Comparison of ENCODE assay signal across 24 cellular contexts in the genomic region with DNA sequence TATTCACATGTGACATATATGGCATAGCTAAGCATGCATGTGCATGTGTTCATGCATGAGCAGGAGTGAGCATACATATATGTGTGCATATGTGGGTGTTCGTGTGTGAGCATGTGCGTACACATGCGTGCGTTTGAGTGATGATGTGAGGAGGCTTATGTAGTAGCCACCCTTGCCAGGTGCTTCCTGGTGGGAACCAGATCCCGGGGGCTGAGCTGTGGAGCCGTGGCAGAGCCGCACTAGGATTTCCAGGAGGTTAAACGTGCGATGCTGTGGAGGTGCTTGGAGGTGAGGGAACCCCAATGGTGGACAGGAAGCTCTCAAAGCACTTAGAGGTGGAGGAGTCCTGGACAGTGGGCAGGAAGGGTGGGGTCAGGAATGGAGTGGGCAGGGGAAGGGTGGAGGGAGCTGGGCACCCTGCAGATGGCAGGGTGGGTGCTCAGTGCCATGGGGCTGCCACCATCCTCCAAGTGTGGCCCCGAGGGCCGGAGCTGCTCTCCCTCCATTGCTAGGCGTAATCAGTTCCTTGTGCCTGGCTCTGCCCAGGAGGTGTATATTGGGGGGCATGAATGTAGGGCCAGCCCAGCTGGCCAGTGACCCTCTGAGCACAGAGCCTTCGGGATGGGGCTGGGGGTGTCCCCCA. TPM values are rescaled to one million over a fixed set of nuclear protein-coding genes. Genes with fewer than 3 reads are reported as not detected.
DNase-seq lines count a peak whose midpoint lies in the region; ATAC-seq, FAIRE-seq and TF ChIP-seq lines count a peak whose summit lies in the region.
"Had no signal": no experiment of that assay in that cellular context is flagged by ENCODE, and none has a peak within 500 bp of the region (broad histone marks: within the 10 kb centered on the region; RNA-seq: fewer than 3 reads in every experiment).

No MANE protein-coding gene starts in this region.

- H3K27me3 ChIP-seq in mammary epithelial cell (ENCODE audit: insufficient read depth, low read length) (no peaks in the 10 kb centered on the region), breast epithelium (no peaks in the 10 kb centered on the region), esophagus (ENCODE audit: control insufficient read depth in 1 of 2, insufficient read depth in 2 of 2, low read length in 2 of 2) (no peaks in the 10 kb centered on the region), upper lobe of right lung (no peaks in the 10 kb centered on the region)
- H3K27me3 ChIP-seq: adrenal gland, tibial nerve had no signal

- no peak overlapping the region for H3K9ac ChIP-seq in mammary epithelial cell (ENCODE audit: insufficient read depth, low read length)

- H3K4me1 Mint-ChIP-seq in nephron = peaks cover 35% of the 10 kb centered on the region
- H3K4me1 Mint-ChIP-seq: activated CD4-positive, alpha-beta memory T cell treated with anti-CD3 and anti-CD28 coated beads, Interleukin-2, amount 10 ng/mL, durations not matched to agents 7 days and 5 days had no signal

- H3K27ac Mint-ChIP-seq in nephron = peak overlapping the region; percentile 18 to 70 (median 70)
- H3K27ac Mint-ChIP-seq: activated CD4-positive, alpha-beta memory T cell treated with anti-CD3 and anti-CD28 coated beads, Interleukin-2, amount 10 ng/mL, durations not matched to agents 7 days and 5 days; dendritic cell treated with granulocyte-macrophage colony-stimulating factor and Interleukin-4, amounts not matched to agents 40 ng/mL and 50 ng/mL, for 4 days had no signal

- no TSS peak for BruUV-seq in mammary epithelial cell (replicated peaks; lab: Mats Ljungman, UMichigan)

- no peaks in the 10 kb centered on the region for H3K9me3 Mint-ChIP-seq in nephron
- H3K9me3 Mint-ChIP-seq: dendritic cell treated with granulocyte-macrophage colony-stimulating factor and Interleukin-4, amounts not matched to agents 40 ng/mL and 50 ng/mL, for 4 days; naive thymus-derived CD8-positive, alpha-beta T cell had no signal

- no peak overlapping the region for H3K4me3 Mint-ChIP-seq in nephron
- H3K4me3 Mint-ChIP-seq: activated CD4-positive, alpha-beta memory T cell treated with anti-CD3 and anti-CD28 coated beads, Interleukin-2, amount 10 ng/mL, durations not matched to agents 7 days and 5 days; CD4-positive, alpha-beta memory T cell; dendritic cell treated with granulocyte-macrophage colony-stimulating factor and Interleukin-4, amounts not matched to agents 40 ng/mL and 50 ng/mL, for 4 days; naive thymus-derived CD8-positive, alpha-beta T cell had no signal

- H3K27ac ChIP-seq in mammary epithelial cell (ENCODE audit: insufficient read depth, low read depth, low read length) (no peak overlapping the region), breast epithelium (peak overlapping the region in 1 of 2 donors; percentile 12), esophagus (ENCODE audit: low read depth in 2 of 2, low read length in 1 of 2) (peak overlapping the region; percentile 65 to 72), upper lobe of right lung (peak overlapping the region; percentile 36)

- H3K27me3 Mint-ChIP-seq in nephron (ENCODE audit: low read depth) = no peaks in the 10 kb centered on the region

- H3K4me3 ChIP-seq in mammary epithelial cell (replicated peaks in 1 of 3; ENCODE audit: insufficient read depth in 1 of 3, low read depth in 2 of 3, low read length in 3 of 3) = no peak overlapping the region
- no peak overlapping the region for H3K4me3 ChIP-seq in breast epithelium
- H3K4me3 ChIP-seq in esophagus (ENCODE audit: low read depth in 1 of 2, low read length in 2 of 2) = no peak overlapping the region
- H3K4me3 ChIP-seq in upper lobe of right lung = no peak overlapping the region
- H3K4me3 ChIP-seq: adrenal gland, K562, tibial nerve had no signal

- no peak for ATAC-seq in upper lobe of right lung
- no peak for ATAC-seq in HG03354 (IDR thresholded peaks at IDR 0.05; ENCODE audit: poor library complexity, severe bottlenecking, unreplicated experiment)
- ATAC-seq in HG02610 (IDR thresholded peaks at IDR 0.05; ENCODE audit: unreplicated experiment) = no peak
- ATAC-seq: K562; naive thymus-derived CD8-positive, alpha-beta T cell had no signal

- no peak overlapping the region for H2AFZ ChIP-seq in mammary epithelial cell (ENCODE audit: low read depth, low read length)

- CTCF ChIA-PET in mammary epithelial cell (lab: Charles Lee; ENCODE audit: low non-redundant PET) = no interaction called here

- WGBS in mammary epithelial cell (ENCODE audit: low coverage, missing lambda C conversion rate) = 82% methylated on average over 9 of the region's 13 CpGs
- 49 to 63% methylated on average over 12 to 13 of the region's 13 CpGs for whole genome bisulfite sequencing in esophagus, 2 donors

- in situ Hi-C loops in mammary epithelial cell (cut with MboI; ENCODE audit: low sequenced_read_pairs in 2 of 2) = no loop called here

- TF ChIP-seq CTCF in mammary epithelial cell (conservative IDR thresholded peaks at IDR 0.05 in 1 of 2, IDR thresholded peaks at IDR 0.05 in 1 of 2; ENCODE audit: extremely low read depth in 1 of 2, insufficient read depth in 1 of 2, low read depth in 1 of 2, low read length in 2 of 2) (no peak), breast epithelium (IDR thresholded peaks at IDR 0.05) (no peak), nephron (IDR thresholded peaks at IDR 0.05; ENCODE audit: unreplicated experiment in 3 of 3) (no peak), upper lobe of right lung (IDR thresholded peaks at IDR 0.05) (no peak), D721Med (IDR thresholded peaks at IDR 0.05; ENCODE audit: insufficient read depth, missing control alignments) (no peak)

- H3K4me1 ChIP-seq in mammary epithelial cell (ENCODE audit: insufficient read depth, low read length) (peaks cover 51% of the 10 kb centered on the region), breast epithelium (peaks cover 6 to 19% of the 10 kb centered on the region in 2 donors), esophagus (ENCODE audit: control insufficient read depth in 2 of 2, insufficient read depth in 2 of 2, low read length in 1 of 2) (peaks cover 10 to 48% of the 10 kb centered on the region in 2 donors), upper lobe of right lung (peaks cover 4% of the 10 kb centered on the region)
- H3K4me1 ChIP-seq: adrenal gland had no signal

- H3K36me3 ChIP-seq in mammary epithelial cell (ENCODE audit: insufficient read depth, low read length) = no peaks in the 10 kb centered on the region
- H3K36me3 ChIP-seq in breast epithelium = no peaks in the 10 kb centered on the region
- H3K36me3 ChIP-seq in esophagus (ENCODE audit: control insufficient read depth in 2 of 2, insufficient read depth in 2 of 2, low read length in 1 of 2) = no peaks in the 10 kb centered on the region
- no peaks in the 10 kb centered on the region for H3K36me3 ChIP-seq in upper lobe of right lung
- H3K36me3 ChIP-seq: adrenal gland, tibial nerve had no signal

- peak overlapping the region; percentile 5 for H3K4me2 ChIP-seq in mammary epithelial cell (ENCODE audit: insufficient read depth, low read depth, low read length)

- H3K36me3 Mint-ChIP-seq in nephron (ENCODE audit: low read depth) = peaks cover 4% of the 10 kb centered on the region
- H3K36me3 Mint-ChIP-seq: CD4-positive, alpha-beta memory T cell; naive thymus-derived CD8-positive, alpha-beta T cell had no signal

- dilution Hi-C loops in mammary epithelial cell (cut with HindIII; ENCODE audit: low sequenced_read_pairs) = no loop called here

- intact Hi-C loops in mammary epithelial cell (cut with micrococcal nuclease) (no loop called here), breast epithelium (cut with DNase I; ENCODE audit: low total_unique reads) (no loop called here), upper lobe of right lung (cut with DNase I) (loop anchor here (10.0 kb wide), 1 partner anchor 309 kb away; no protein-coding TSS in a partner anchor)

- no peak for DNase-seq in mammary epithelial cell
- no peak for DNase-seq in breast epithelium (ENCODE audit: low spot score in 2 of 2)
- no peak for DNase-seq in upper lobe of right lung
- no peak for DNase-seq in D721Med (ENCODE audit: insufficient read length, low spot score)
- DNase-seq: activated CD4-positive, alpha-beta memory T cell treated with anti-CD3 and anti-CD28 coated beads, Interleukin-2, amount 10 ng/mL, durations not matched to agents 7 days and 5 days; activated gamma-delta T cell treated with Interleukin-2 at 50 U/mL for 16 hours; activated T-cell treated with anti-CD3 and anti-CD28 coated beads for 4 hours; adrenal gland; AML-193; kidney glomerular epithelial cell; NCI-H1417 treated with DMSO at 0.1 percent for 48 hours; OCI-M1; SHP77 treated with DMSO at 0.1 percent for 48 hours had no signal

- H3K9me3 ChIP-seq in mammary epithelial cell (replicated peaks; ENCODE audit: insufficient read depth, low read length) (peaks cover 2% of the 10 kb centered on the region), breast epithelium (no peaks in the 10 kb centered on the region), esophagus (ENCODE audit: control insufficient read depth in 2 of 2, insufficient read depth in 1 of 2, low read depth in 1 of 2, low read length in 1 of 2) (no peaks in the 10 kb centered on the region), upper lobe of right lung (no peaks in the 10 kb centered on the region)
- H3K9me3 ChIP-seq: adrenal gland, tibial nerve had no signal

- FAIRE-seq in D721Med (lab: Jason Lieb, UNC) = no peak
- FAIRE-seq: A204.1, endometrium had no signal

- TF ChIP-seq POLR2A in breast epithelium (IDR thresholded peaks at IDR 0.05) = no peak

- peaks cover 11% of the 10 kb centered on the region for H3K79me2 ChIP-seq in mammary epithelial cell (ENCODE audit: insufficient read depth, low read length)

- no peaks in the 10 kb centered on the region for H4K20me1 ChIP-seq in mammary epithelial cell (ENCODE audit: insufficient read depth, low read length)

RNA-seq across cellular contexts. Expression of a gene that starts 48.5 kb away (rescaled TPM):
- 10 to 100 TPM; 45.6 to 79.7 TPM for total RNA-seq in mammary epithelial cell
- 27.3 TPM for polyA plus RNA-seq in mammary epithelial cell
- 7.5 TPM for polyA minus RNA-seq in mammary epithelial cell
- total RNA-seq in breast epithelium = 10 to 100 TPM; 48.3 to 62.9 (median 55.8) TPM
- polyA plus RNA-seq in esophagus = 10 to 100 TPM; 29.7 to 29.9 TPM
- total RNA-seq in upper lobe of right lung = 60.4 TPM
